In the genomic region with DNA sequence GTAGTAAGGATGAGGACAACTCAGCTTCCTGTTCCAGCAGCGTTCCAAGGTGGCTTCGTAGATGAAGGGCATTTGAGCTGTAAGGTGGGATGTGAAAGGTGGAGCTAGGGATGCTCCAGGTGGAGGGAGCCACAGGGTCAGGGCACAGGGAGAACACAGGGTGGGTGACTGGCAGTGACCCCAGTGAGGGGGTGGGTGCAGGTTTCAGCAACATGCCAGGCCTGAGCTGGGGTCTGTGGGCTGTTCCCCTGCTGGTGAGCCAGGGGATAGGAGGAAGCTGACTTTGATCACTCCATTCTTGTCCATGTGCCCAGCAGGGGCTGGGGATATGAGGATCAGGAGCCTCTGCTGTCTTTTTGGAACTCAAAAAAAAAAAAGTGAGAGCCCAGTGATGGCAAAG, we compare ENCODE assay signal across 17 cellular contexts. TPM values are rescaled to one million over a fixed set of nuclear protein-coding genes. Genes with fewer than 3 reads are reported as not detected.
DNase-seq lines count a peak whose midpoint lies in the region; ATAC-seq and TF ChIP-seq lines count a peak whose summit lies in the region.
"Had no signal": no experiment of that assay in that cellular context is flagged by ENCODE, and none has a peak within 500 bp of the region (broad histone marks: within the 10 kb centered on the region; RNA-seq: fewer than 3 reads in every experiment).

No MANE protein-coding gene starts in this region.

- peak; percentile 76 for ATAC-seq in WTC11
- no peak for ATAC-seq in activated naive CD8-positive, alpha-beta T cell treated with anti-CD3 and anti-CD28 coated beads, Interleukin-2, amount 50 U/mL, for 24 hours
- no peak for ATAC-seq in GM21381 (IDR thresholded peaks at IDR 0.05; ENCODE audit: unreplicated experiment)
- ATAC-seq in heart right ventricle, result no peak
- ATAC-seq: pancreas had no signal

- no peak overlapping the region for H3K27ac ChIP-seq in heart right ventricle
- H3K27ac ChIP-seq: pancreas, transverse colon had no signal

- H3K4me3 ChIP-seq in heart right ventricle, result no peak overlapping the region
- H3K4me3 ChIP-seq: pancreas, transverse colon had no signal

- no peak overlapping the region for H3K4me3 Mint-ChIP-seq in WTC11
- H3K4me3 Mint-ChIP-seq in type B pancreatic cell, result no peak overlapping the region
- H3K4me3 Mint-ChIP-seq in activated naive CD8-positive, alpha-beta T cell treated with anti-CD3 and anti-CD28 coated beads, Interleukin-2, amount 50 U/mL, for 24 hours, result no peak overlapping the region
- H3K4me3 Mint-ChIP-seq: activated CD4-positive, alpha-beta memory T cell treated with anti-CD3 and anti-CD28 coated beads, Interleukin-2, amount 10 ng/mL, durations not matched to agents 7 days and 5 days had no signal

- WGBS in heart right ventricle, 2 donors, result 74 to 77% methylated on average over 2 of the region's 2 CpGs

- H3K9me3 Mint-ChIP-seq in WTC11 (no peaks in the 10 kb centered on the region), type B pancreatic cell (no peaks in the 10 kb centered on the region)
- H3K9me3 Mint-ChIP-seq in activated naive CD8-positive, alpha-beta T cell treated with anti-CD3 and anti-CD28 coated beads, Interleukin-2, amount 50 U/mL, for 24 hours, result no peaks in the 10 kb centered on the region
- H3K9me3 Mint-ChIP-seq: activated CD4-positive, alpha-beta memory T cell treated with anti-CD3 and anti-CD28 coated beads, Interleukin-2, amount 10 ng/mL, durations not matched to agents 7 days and 5 days had no signal

- H3K4me1 ChIP-seq in heart right ventricle, result peaks cover 0 to 28% (median 2%) of the 10 kb centered on the region in 9 donors
- H3K4me1 ChIP-seq: pancreas, transverse colon had no signal

- CTCF ChIA-PET in WTC11 (lab: Charles Lee), result interaction anchor here (0.8 to 3.0 kb wide), 31 partner anchors 9 to 317 kb away, joined by 3 to 31 read pairs (median 7); partner anchors contain the start of genes CDH23 and SLC29A3

- H3K9me3 ChIP-seq in heart right ventricle, result no peaks in the 10 kb centered on the region
- H3K9me3 ChIP-seq: pancreas, transverse colon had no signal

- no peaks in the 10 kb centered on the region for H3K27me3 ChIP-seq in heart right ventricle
- H3K27me3 ChIP-seq: pancreas, transverse colon had no signal

- H3K27me3 Mint-ChIP-seq in WTC11 (ENCODE audit: low read depth) (no peaks in the 10 kb centered on the region), type B pancreatic cell (peaks cover 17% of the 10 kb centered on the region)
- H3K27me3 Mint-ChIP-seq in activated naive CD8-positive, alpha-beta T cell treated with anti-CD3 and anti-CD28 coated beads, Interleukin-2, amount 50 U/mL, for 24 hours, result peaks cover 7% of the 10 kb centered on the region

- peak; percentile 56 for TF ChIP-seq CTCF in WTC11 (IDR thresholded peaks at IDR 0.05)
- TF ChIP-seq CTCF in type B pancreatic cell (conservative IDR thresholded peaks at IDR 0.05), result peak; percentile 63
- TF ChIP-seq CTCF in heart right ventricle (IDR thresholded peaks at IDR 0.05), result no peak

- H3K36me3 Mint-ChIP-seq in WTC11 (no peaks in the 10 kb centered on the region), type B pancreatic cell (no peaks in the 10 kb centered on the region)
- no peaks in the 10 kb centered on the region for H3K36me3 Mint-ChIP-seq in activated naive CD8-positive, alpha-beta T cell treated with anti-CD3 and anti-CD28 coated beads, Interleukin-2, amount 50 U/mL, for 24 hours (ENCODE audit: low read depth)

- POLR2A ChIA-PET in WTC11 (lab: Charles Lee), result no interaction called here

- H3K27ac Mint-ChIP-seq in WTC11 (no peak overlapping the region; the same call in 1 of the 2 replicates), type B pancreatic cell (no peak overlapping the region)
- no peak overlapping the region for H3K27ac Mint-ChIP-seq in activated naive CD8-positive, alpha-beta T cell treated with anti-CD3 and anti-CD28 coated beads, Interleukin-2, amount 50 U/mL, for 24 hours
- H3K27ac Mint-ChIP-seq: activated CD4-positive, alpha-beta memory T cell treated with anti-CD3 and anti-CD28 coated beads, Interleukin-2, amount 10 ng/mL, durations not matched to agents 7 days and 5 days had no signal

- H3K4me1 Mint-ChIP-seq in WTC11, result peaks cover 8% of the 10 kb centered on the region
- peaks cover 36% of the 10 kb centered on the region for H3K4me1 Mint-ChIP-seq in type B pancreatic cell (ENCODE audit: unreplicated experiment)
- no peaks in the 10 kb centered on the region for H3K4me1 Mint-ChIP-seq in activated naive CD8-positive, alpha-beta T cell treated with anti-CD3 and anti-CD28 coated beads, Interleukin-2, amount 50 U/mL, for 24 hours

- intact Hi-C loops in heart right ventricle (cut with DNase I), result no loop called here

- no peaks in the 10 kb centered on the region for H3K36me3 ChIP-seq in heart right ventricle
- H3K36me3 ChIP-seq: pancreas, transverse colon had no signal

- DNase-seq in activated CD8-positive, alpha-beta memory T cell treated with anti-CD3 and anti-CD28 coated beads for 24 hours, result peak; percentile 33
- no peak for DNase-seq in activated CD8-positive, alpha-beta memory T cell treated with anti-CD3 and anti-CD28 coated beads, Interleukin-2, amount 50 U/mL, for 4 hours
- DNase-seq in WTC11 (ENCODE audit: low spot score) (peak; percentile 40), iPS-NIHi7 (ENCODE audit: extremely low spot score) (peak; percentile 69), type B pancreatic cell (ENCODE audit: extremely low spot score, unreplicated experiment) (peak; percentile 55), heart right ventricle (no peak)
- no peak for DNase-seq in activated naive CD8-positive, alpha-beta T cell treated with anti-CD3 and anti-CD28 coated beads, Interleukin-2, amount 50 U/mL, for 24 hours
- DNase-seq: activated CD4-positive, alpha-beta memory T cell treated with anti-CD3 and anti-CD28 coated beads, Interleukin-2, amount 10 ng/mL, durations not matched to agents 7 days and 5 days; central memory CD4-positive, alpha-beta T cell; erythroblast; HCEC 1CT; mammary epithelial cell; NCI-H1436; NCI-H510A treated with DMSO at 0.1 percent for 48 hours; transverse colon had no signal

TF ChIP-seq in WTC11, 78 proteins besides CTCF, POLR2A, EP300 and RAD21 (continues in another document):
- TF ChIP-seq GABPB1 (CRISPR knock-in tag; IDR thresholded peaks at IDR 0.05) (no peak), NR2C2 (CRISPR knock-in tag; IDR thresholded peaks at IDR 0.05) (no peak), CREB1 (CRISPR knock-in tag; IDR thresholded peaks at IDR 0.05) (no peak), TP53 (CRISPR knock-in tag; IDR thresholded peaks at IDR 0.05) (no peak), NR1H2 (CRISPR knock-in tag; IDR thresholded peaks at IDR 0.05) (no peak), ZNF416 (CRISPR knock-in tag; IDR thresholded peaks at IDR 0.05) (no peak), NR3C1 (CRISPR knock-in tag; conservative IDR thresholded peaks at IDR 0.05; ENCODE audit: low read depth) (no peak), ATF6 (CRISPR knock-in tag; IDR thresholded peaks at IDR 0.05) (no peak), ZNF232 (CRISPR knock-in tag; IDR thresholded peaks at IDR 0.05) (no peak), MLX (CRISPR knock-in tag; IDR thresholded peaks at IDR 0.05) (no peak), FOXP1 (CRISPR knock-in tag; IDR thresholded peaks at IDR 0.05; ENCODE audit: borderline replicate concordance) (no peak), CBFB (CRISPR knock-in tag; IDR thresholded peaks at IDR 0.05; ENCODE audit: low read depth) (no peak), RELA (CRISPR knock-in tag; IDR thresholded peaks at IDR 0.05; ENCODE audit: borderline replicate concordance) (no peak), ZNF671 (CRISPR knock-in tag; IDR thresholded peaks at IDR 0.05) (no peak), PRRX2 (CRISPR knock-in tag; IDR thresholded peaks at IDR 0.05) (no peak)
- TF ChIP-seq, protein P1, sequence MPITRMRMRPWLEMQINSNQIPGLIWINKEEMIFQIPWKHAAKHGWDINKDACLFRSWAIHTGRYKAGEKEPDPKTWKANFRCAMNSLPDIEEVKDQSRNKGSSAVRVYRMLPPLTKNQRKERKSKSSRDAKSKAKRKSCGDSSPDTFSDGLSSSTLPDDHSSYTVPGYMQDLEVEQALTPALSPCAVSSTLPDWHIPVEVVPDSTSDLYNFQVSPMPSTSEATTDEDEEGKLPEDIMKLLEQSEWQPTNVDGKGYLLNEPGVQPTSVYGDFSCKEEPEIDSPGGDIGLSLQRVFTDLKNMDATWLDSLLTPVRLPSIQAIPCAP (CRISPR knock-in tag; IDR thresholded peaks at IDR 0.05), result no peak
- TF ChIP-seq, protein P2, sequence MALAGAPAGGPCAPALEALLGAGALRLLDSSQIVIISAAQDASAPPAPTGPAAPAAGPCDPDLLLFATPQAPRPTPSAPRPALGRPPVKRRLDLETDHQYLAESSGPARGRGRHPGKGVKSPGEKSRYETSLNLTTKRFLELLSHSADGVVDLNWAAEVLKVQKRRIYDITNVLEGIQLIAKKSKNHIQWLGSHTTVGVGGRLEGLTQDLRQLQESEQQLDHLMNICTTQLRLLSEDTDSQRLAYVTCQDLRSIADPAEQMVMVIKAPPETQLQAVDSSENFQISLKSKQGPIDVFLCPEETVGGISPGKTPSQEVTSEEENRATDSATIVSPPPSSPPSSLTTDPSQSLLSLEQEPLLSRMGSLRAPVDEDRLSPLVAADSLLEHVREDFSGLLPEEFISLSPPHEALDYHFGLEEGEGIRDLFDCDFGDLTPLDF (CRISPR knock-in tag; IDR thresholded peaks at IDR 0.05), result no peak

RNA-seq across cellular contexts. Expression of gene CDH23, which starts 33.2 kb away (rescaled TPM):
- total RNA-seq in WTC11 (2021), result 2.1 to 3.1 TPM (median 2.9 TPM) in 3 replicates
- 7.4 and 9.4 TPM in 2 replicates for total RNA-seq in type B pancreatic cell (ENCODE audit: low replicate concordance)
- 1 to 10 TPM; 1.1 to 7.7 (median 4.6) TPM for total RNA-seq in heart right ventricle
- 1 to 10 TPM; 1.6 to 7.2 TPM for polyA plus RNA-seq in heart right ventricle

Comparison
In these comparisons a context has a peak if more than half of its experiments do, and no peak if none do; other contexts are left out.
1. DNase-seq: peak in activated CD8-positive, alpha-beta memory T cell treated with anti-CD3 and anti-CD28 coated beads for 24 hours (single experiment), WTC11 (single experiment), iPS-NIHi7 (single experiment) and type B pancreatic cell (single experiment); none in activated CD8-positive, alpha-beta memory T cell treated with anti-CD3 and anti-CD28 coated beads, Interleukin-2, amount 50 U/mL, for 4 hours (single experiment), activated naive CD8-positive, alpha-beta T cell treated with anti-CD3 and anti-CD28 coated beads, Interleukin-2, amount 50 U/mL, for 24 hours (single experiment) and heart right ventricle (0 of 2).
2. CTCF ChIP-seq: peak in WTC11 (single experiment) and type B pancreatic cell (single experiment); none in heart right ventricle (0 of 9).